ENCODE assay signal across 18 cellular contexts in genomic region chrX:107632291-107632690, GRCh38. TPM values are rescaled to one million over a fixed set of nuclear protein-coding genes. Genes with fewer than 3 reads are reported as not detected.
DNase-seq lines count a peak whose midpoint lies in the region; ATAC-seq, FAIRE-seq and TF ChIP-seq lines count a peak whose summit lies in the region.
"Had no signal": no experiment of that assay in that cellular context is flagged by ENCODE, and none has a peak within 500 bp of the region (broad histone marks: within the 10 kb centered on the region; RNA-seq: fewer than 3 reads in every experiment).

No MANE protein-coding gene starts in this region.

- H3K79me2 ChIP-seq in Karpas-422 (ENCODE audit: low read length), result peaks cover 75% of the 10 kb centered on the region
- H3K79me2 ChIP-seq in astrocyte (ENCODE audit: insufficient read depth, low read length), result peaks cover 80% of the 10 kb centered on the region

- peaks cover 17% of the 10 kb centered on the region for H3K4me1 ChIP-seq in Karpas-422 (ENCODE audit: low read length)
- H3K4me1 ChIP-seq in astrocyte (ENCODE audit: insufficient read depth, low read length), result no peaks in the 10 kb centered on the region

- H4K20me1 ChIP-seq in Karpas-422 (ENCODE audit: insufficient read depth, low read depth, low read length) (peaks cover 14% of the 10 kb centered on the region; the same call in 1 of the 2 replicates), astrocyte (ENCODE audit: insufficient read depth, low read length) (peaks cover 28% of the 10 kb centered on the region)

- peaks cover 27% of the 10 kb centered on the region for H3K4me1 Mint-ChIP-seq in activated CD4-positive, alpha-beta T cell treated with anti-CD3 and anti-CD28 coated beads, Interleukin-2, amount 10 ng/mL, durations not matched to agents 7 days and 5 days
- H3K4me1 Mint-ChIP-seq in astrocyte (ENCODE audit: low read depth, unreplicated experiment), result peaks cover 4% of the 10 kb centered on the region

- H3K9me2 ChIP-seq in Karpas-422 (replicated peaks; ENCODE audit: insufficient read depth, low read length), result no peaks in the 10 kb centered on the region

- no peak for TF ChIP-seq CTCF in astrocyte (IDR thresholded peaks at IDR 0.05; ENCODE audit: insufficient read depth, low read depth, low read length)

- CTCF ChIA-PET in activated CD4-positive, alpha-beta T cell treated with anti-CD3 and anti-CD28 coated beads, Interleukin-2, amount 10 ng/mL, durations not matched to agents 7 days and 5 days (lab: Charles Lee), result no interaction called here

- no peak for DNase-seq in activated CD4-positive, alpha-beta T cell treated with anti-CD3 and anti-CD28 coated beads, Interleukin-2, amount 10 ng/mL, durations not matched to agents 7 days and 5 days
- no peak for DNase-seq in activated CD4-positive, alpha-beta T cell treated with anti-CD3 and anti-CD28 coated beads for 1 hour
- DNase-seq in Karpas-422, result peak; percentile 7
- DNase-seq in astrocyte (ENCODE audit: low read depth), result peak; percentile 21
- DNase-seq in myocyte (ENCODE audit: low read depth), result peak; percentile 37
- DNase-seq in cerebellar nuclear complex (lab: John Stamatoyannopoulos, UW), result no peak
- no peak for DNase-seq in stimulated activated CD8-positive, alpha-beta memory T cell treated with anti-CD3 and anti-CD28 coated beads, Interleukin-4, amount 100 ng/mL, for 48 hours
- DNase-seq: 8988T, DMS 273 treated with DMSO at 0.1 percent for 48 hours, GOT3, KG1, NCI-H1417, NCI-H2081, NCI-H526, PC-3 had no signal

- H3K27ac ChIP-seq in Karpas-422 (ENCODE audit: low read length) (no peak overlapping the region), astrocyte (ENCODE audit: low read depth, low read length) (no peak overlapping the region)
- H3K27ac ChIP-seq: BLaER1 treated with 17β-estradiol and CSF1 and Interleukin-3, amounts not matched to agents 10 nM and 100 nM had no signal

- peak; percentile 90 for FAIRE-seq in astrocyte (lab: Jason Lieb, UNC)
- FAIRE-seq: GM12878 had no signal

- POLR2A ChIA-PET in activated CD4-positive, alpha-beta T cell treated with anti-CD3 and anti-CD28 coated beads, Interleukin-2, amount 10 ng/mL, durations not matched to agents 7 days and 5 days (lab: Charles Lee), result interaction anchor here (0.6 to 0.7 kb wide), 2 partner anchors 22 to 67 kb away, joined by 3 read pairs; no protein-coding TSS in a partner anchor

- no peak overlapping the region for H3K4me3 ChIP-seq in Karpas-422 (ENCODE audit: low read length)
- H3K4me3 ChIP-seq in astrocyte (ENCODE audit: insufficient read depth, low read depth, low read length), result no peak overlapping the region
- H3K4me3 ChIP-seq: BLaER1 treated with 17β-estradiol and CSF1 and Interleukin-3, amounts not matched to agents 10 nM and 100 nM; GM12878 had no signal

- H3K27ac Mint-ChIP-seq in activated CD4-positive, alpha-beta T cell treated with anti-CD3 and anti-CD28 coated beads, Interleukin-2, amount 10 ng/mL, durations not matched to agents 7 days and 5 days, result peak overlapping the region; percentile 2
- H3K27ac Mint-ChIP-seq in astrocyte (ENCODE audit: unreplicated experiment), result peak overlapping the region; percentile 14

- H3K27me3 ChIP-seq in Karpas-422 (ENCODE audit: low read length) (no peaks in the 10 kb centered on the region), astrocyte (ENCODE audit: insufficient read depth, low read length) (no peaks in the 10 kb centered on the region)

- H3K4me2 ChIP-seq in Karpas-422 (ENCODE audit: low read depth, low read length, poor library complexity, severe bottlenecking) (no peak overlapping the region), astrocyte (ENCODE audit: low read length) (peak overlapping the region; percentile 4)
- H3K4me2 ChIP-seq: BLaER1 treated with 17β-estradiol and CSF1 and Interleukin-3, amounts not matched to agents 10 nM and 100 nM had no signal

- no peak for ATAC-seq in HG03175 (IDR thresholded peaks at IDR 0.05; ENCODE audit: unreplicated experiment)
- ATAC-seq: GM12878, PC-3 had no signal

- H2AFZ ChIP-seq in Karpas-422 (ENCODE audit: low read length), result no peak overlapping the region
- no peak overlapping the region for H2AFZ ChIP-seq in astrocyte (ENCODE audit: low read depth, low read length)

- H3K9me3 ChIP-seq in Karpas-422 (ENCODE audit: low read length) (no peaks in the 10 kb centered on the region), astrocyte (ENCODE audit: insufficient read depth, low read depth, low read length) (no peaks in the 10 kb centered on the region)
- H3K9me3 ChIP-seq: BLaER1 treated with 17β-estradiol and CSF1 and Interleukin-3, amounts not matched to agents 10 nM and 100 nM had no signal

- H3K4me3 Mint-ChIP-seq in activated CD4-positive, alpha-beta T cell treated with anti-CD3 and anti-CD28 coated beads, Interleukin-2, amount 10 ng/mL, durations not matched to agents 7 days and 5 days, result no peak overlapping the region
- no peak overlapping the region for H3K4me3 Mint-ChIP-seq in astrocyte (ENCODE audit: unreplicated experiment)

- H3K36me3 Mint-ChIP-seq in activated CD4-positive, alpha-beta T cell treated with anti-CD3 and anti-CD28 coated beads, Interleukin-2, amount 10 ng/mL, durations not matched to agents 7 days and 5 days (ENCODE audit: low read depth), result peaks cover 2% of the 10 kb centered on the region
- no peaks in the 10 kb centered on the region for H3K36me3 Mint-ChIP-seq in astrocyte (ENCODE audit: low read depth, unreplicated experiment)

- no peaks in the 10 kb centered on the region for H3K27me3 Mint-ChIP-seq in activated CD4-positive, alpha-beta T cell treated with anti-CD3 and anti-CD28 coated beads, Interleukin-2, amount 10 ng/mL, durations not matched to agents 7 days and 5 days
- no peaks in the 10 kb centered on the region for H3K27me3 Mint-ChIP-seq in astrocyte (ENCODE audit: low read depth, unreplicated experiment)

- H3K9me3 Mint-ChIP-seq in activated CD4-positive, alpha-beta T cell treated with anti-CD3 and anti-CD28 coated beads, Interleukin-2, amount 10 ng/mL, durations not matched to agents 7 days and 5 days, result no peaks in the 10 kb centered on the region
- no peaks in the 10 kb centered on the region for H3K9me3 Mint-ChIP-seq in astrocyte (ENCODE audit: unreplicated experiment)

- H3K36me3 ChIP-seq in Karpas-422 (ENCODE audit: insufficient read depth, low read length) (no peaks in the 10 kb centered on the region), astrocyte (ENCODE audit: insufficient read depth, low read length) (no peaks in the 10 kb centered on the region)
- H3K36me3 ChIP-seq: BLaER1 treated with 17β-estradiol and CSF1 and Interleukin-3, amounts not matched to agents 10 nM and 100 nM had no signal

- H3K9ac ChIP-seq in Karpas-422 (ENCODE audit: low read length), result no peak overlapping the region
- no peak overlapping the region for H3K9ac ChIP-seq in astrocyte (ENCODE audit: low read length)
- H3K9ac ChIP-seq: BLaER1 treated with 17β-estradiol and CSF1 and Interleukin-3, amounts not matched to agents 10 nM and 100 nM had no signal

RNA-seq across cellular contexts. Expression of gene PRPS1, which starts 4.0 kb away (rescaled TPM):
- total RNA-seq in activated CD4-positive, alpha-beta T cell treated with anti-CD3 and anti-CD28 coated beads, Interleukin-2, amount 10 ng/mL, durations not matched to agents 7 days and 5 days, result 10 to 100 TPM; 68.9 to 73.4 TPM
- 50.7 and 69.7 TPM in 2 replicates for total RNA-seq in Karpas-422 (2014; rRNA removed; shearing (Covaris generic); ENCODE audit: low replicate concordance)
- 155 and 161 TPM in 2 replicates for total RNA-seq in astrocyte
- total RNA-seq in myocyte, result 51.6 and 58.5 TPM in 2 replicates
- 69.0 TPM for polyA plus RNA-seq in myocyte (2012)

Comparison
In these comparisons a context has a peak if more than half of its experiments do, and no peak if none do; other contexts are left out.
1. DNase-seq: peak in Karpas-422 (single experiment), astrocyte (single experiment) and myocyte (single experiment); none in activated CD4-positive, alpha-beta T cell treated with anti-CD3 and anti-CD28 coated beads, Interleukin-2, amount 10 ng/mL, durations not matched to agents 7 days and 5 days (single experiment), activated CD4-positive, alpha-beta T cell treated with anti-CD3 and anti-CD28 coated beads for 1 hour (single experiment), cerebellar nuclear complex (0 of 2) and stimulated activated CD8-positive, alpha-beta memory T cell treated with anti-CD3 and anti-CD28 coated beads, Interleukin-4, amount 100 ng/mL, for 48 hours (single experiment).